In the genomic region with DNA sequence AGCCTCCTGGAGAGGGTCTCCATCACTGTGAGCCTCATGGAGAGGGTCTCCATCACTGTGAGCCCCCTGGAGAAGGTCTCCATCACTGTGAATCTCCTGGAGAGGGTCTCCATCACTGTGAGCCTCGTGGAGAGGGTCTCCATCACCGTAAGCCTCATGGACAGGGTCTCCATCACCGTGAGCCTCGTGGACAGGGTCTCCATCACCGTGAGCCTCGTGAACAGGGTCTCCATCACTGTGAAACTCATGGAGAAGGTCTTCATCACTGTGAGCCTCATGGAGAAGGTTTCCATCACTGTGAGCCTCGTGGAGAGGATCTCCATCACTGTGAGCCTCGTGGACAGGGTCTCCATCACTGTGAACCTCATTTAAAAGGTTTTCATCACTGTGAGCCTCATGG, we compare ENCODE assay signal across 36 cellular contexts.
"Had no signal": no experiment of that assay in that cellular context is flagged by ENCODE, and none has a peak within 500 bp of the region (broad histone marks: within the 10 kb centered on the region; RNA-seq: fewer than 3 reads in every experiment).

No MANE protein-coding gene starts in this region.

- ATAC-seq: activated CD8-positive, alpha-beta memory T cell treated with anti-CD3 and anti-CD28 coated beads, Interleukin-2, amount 10 ng/mL, durations not matched to agents 7 days and 5 days; activated CD8-positive, alpha-beta T cell treated with anti-CD3 and anti-CD28 coated beads for 36 hours; activated naive CD4-positive, alpha-beta T cell treated with anti-CD3 and anti-CD28 coated beads, Interleukin-2, amount 50 U/mL, for 72 hours; activated T-cell treated with anti-CD3 and anti-CD28 coated beads, Interleukin-2, amount 50 U/mL, for 4 hours; activated T-cell treated with anti-CD3 and anti-CD28 coated beads, Interleukin-2, amount 50 U/mL, for 72 hours; activated T-helper 17 cell treated with anti-CD3 and anti-CD28 coated beads, Interleukin-2, amount 50 U/mL, for 72 hours; body of pancreas had no signal

- H3K9me3 Mint-ChIP-seq: activated CD8-positive, alpha-beta T cell treated with anti-CD3 and anti-CD28 coated beads for 36 hours; activated naive CD8-positive, alpha-beta T cell treated with anti-CD3 and anti-CD28 coated beads for 36 hours had no signal

- H3K4me3 ChIP-seq: adrenal gland, body of pancreas, breast epithelium had no signal

- DNase-seq: activated B cell treated with CpG ODN at 0.5 μM for 24 hours; activated CD4-positive, alpha-beta memory T cell treated with anti-CD3 and anti-CD28 coated beads for 36 hours; activated CD4-positive, alpha-beta T cell treated with anti-CD3 and anti-CD28 coated beads for 4 hours; activated CD4-positive, alpha-beta T cell treated with anti-CD3 and anti-CD28 coated beads, Interleukin-2, amount 10 ng/mL, durations not matched to agents 24 days and 14 days; activated CD4-positive, alpha-beta T cell treated with anti-CD3 and anti-CD28 coated beads, Interleukin-2, amount 50 U/mL, for 1 hour; activated CD4-positive, alpha-beta T cell treated with anti-CD3 and anti-CD28 coated beads, Interleukin-2, amount 50 U/mL, for 4 hours; activated CD4-positive, CD25-positive, alpha-beta regulatory T cell treated with anti-CD3 and anti-CD28 coated beads, Interleukin-2, amount 50 U/mL, for 72 hours; activated CD8-positive, alpha-beta memory T cell treated with anti-CD3 and anti-CD28 coated beads, Interleukin-2, amount 10 ng/mL, durations not matched to agents 7 days and 5 days; activated CD8-positive, alpha-beta T cell treated with anti-CD3 and anti-CD28 coated beads for 36 hours; activated effector memory CD4-positive, alpha-beta T cell treated with anti-CD3 and anti-CD28 coated beads, Interleukin-2, amount 50 U/mL, for 16 hours; activated gamma-delta T cell treated with Interleukin-2 at 50 U/mL for 16 hours; activated naive CD4-positive, alpha-beta T cell; activated naive CD4-positive, alpha-beta T cell treated with anti-CD3 and anti-CD28 coated beads for 36 hours; activated naive CD4-positive, alpha-beta T cell treated with anti-CD3 and anti-CD28 coated beads, Interleukin-2, amount 50 U/mL, for 16 hours; activated naive CD8-positive, alpha-beta T cell treated with anti-CD3 and anti-CD28 coated beads for 36 hours; activated T-cell treated with anti-CD3 and anti-CD28 coated beads for 4 hours; activated T-cell treated with anti-CD3 and anti-CD28 coated beads, Interleukin-2, amount 50 U/mL, for 1 hour; activated T-cell treated with anti-CD3 and anti-CD28 coated beads, Interleukin-2, amount 50 U/mL, for 4 hours; activated T-cell treated with anti-CD3 and anti-CD28 coated beads, Interleukin-2, amount 50 U/mL, for 72 hours; adrenal gland; amniotic stem cell; aorta; body of pancreas; brain microvascular endothelial cell; central memory CD4-positive, alpha-beta T cell; SW 1271; T-helper 1 cell; T-helper 2 cell; T-helper 9 cell had no signal

- H3K27me3 ChIP-seq: adrenal gland, body of pancreas, brain microvascular endothelial cell had no signal

- H3K4me3 Mint-ChIP-seq: activated B cell treated with CpG ODN at 0.5 μM for 24 hours; activated CD4-positive, alpha-beta memory T cell treated with anti-CD3 and anti-CD28 coated beads for 36 hours; activated CD4-positive, alpha-beta T cell treated with anti-CD3 and anti-CD28 coated beads, Interleukin-2, amount 10 ng/mL, durations not matched to agents 24 days and 14 days; activated CD8-positive, alpha-beta memory T cell treated with anti-CD3 and anti-CD28 coated beads, Interleukin-2, amount 10 ng/mL, durations not matched to agents 7 days and 5 days; activated CD8-positive, alpha-beta T cell treated with anti-CD3 and anti-CD28 coated beads for 36 hours; activated naive CD4-positive, alpha-beta T cell treated with anti-CD3 and anti-CD28 coated beads for 36 hours; activated naive CD8-positive, alpha-beta T cell treated with anti-CD3 and anti-CD28 coated beads for 36 hours; activated T-cell treated with anti-CD3 and anti-CD28 coated beads, Interleukin-2, amount 50 U/mL, for 4 hours; activated T-cell treated with anti-CD3 and anti-CD28 coated beads, Interleukin-2, amount 50 U/mL, for 72 hours; activated T-helper 1 cell treated with anti-CD3 and anti-CD28 coated beads, Interleukin-12 subunit alpha, Interleukin-12 subunit beta, Interleukin-2, Interleukin-4 antibody, amounts not matched to agents 30 ng/mL and 10 ng/mL and 1 ng/mL, durations not matched to agents 14 hours and 24 hours and 36 hours; activated T-helper 17 cell treated with anti-CD3 and anti-CD28 coated beads, Interleukin-2, amount 50 U/mL, for 72 hours; T-helper 1 cell treated with Interleukin-12 subunit alpha and Interleukin-12 subunit beta and Interleukin-4 antibody, amounts not matched to agents 30 μg/mL and 1 μg/mL, for 36 hours; T-helper 2 cell treated with Interferon-gamma antibody and Interleukin-4, amounts not matched to agents 5 μg/mL and 100 μg/mL, for 36 hours had no signal

- H3K27ac Mint-ChIP-seq: activated B cell treated with CpG ODN at 0.5 μM for 24 hours; activated CD4-positive, alpha-beta memory T cell treated with anti-CD3 and anti-CD28 coated beads for 36 hours; activated CD4-positive, alpha-beta T cell treated with anti-CD3 and anti-CD28 coated beads, Interleukin-2, amount 10 ng/mL, durations not matched to agents 24 days and 14 days; activated CD8-positive, alpha-beta memory T cell treated with anti-CD3 and anti-CD28 coated beads, Interleukin-2, amount 10 ng/mL, durations not matched to agents 7 days and 5 days; activated CD8-positive, alpha-beta T cell treated with anti-CD3 and anti-CD28 coated beads for 36 hours; activated naive CD4-positive, alpha-beta T cell treated with anti-CD3 and anti-CD28 coated beads for 36 hours; activated naive CD4-positive, alpha-beta T cell treated with anti-CD3 and anti-CD28 coated beads, Interleukin-2, amount 50 U/mL, for 72 hours; activated naive CD8-positive, alpha-beta T cell treated with anti-CD3 and anti-CD28 coated beads for 36 hours; activated T-cell treated with anti-CD3 and anti-CD28 coated beads, Interleukin-2, amount 50 U/mL, for 72 hours; activated T-helper 1 cell treated with anti-CD3 and anti-CD28 coated beads, Interleukin-12 subunit alpha, Interleukin-12 subunit beta, Interleukin-2, Interleukin-4 antibody, amounts not matched to agents 30 ng/mL and 10 ng/mL and 1 ng/mL, durations not matched to agents 14 hours and 24 hours and 36 hours; activated T-helper 17 cell treated with anti-CD3 and anti-CD28 coated beads, Interleukin-2, amount 50 U/mL, for 72 hours; T-helper 1 cell treated with Interleukin-12 subunit alpha and Interleukin-12 subunit beta and Interleukin-4 antibody, amounts not matched to agents 30 μg/mL and 1 μg/mL, for 36 hours; T-helper 2 cell treated with Interferon-gamma antibody and Interleukin-4, amounts not matched to agents 5 μg/mL and 100 μg/mL, for 36 hours had no signal

- H3K27ac ChIP-seq: adrenal gland, body of pancreas, brain microvascular endothelial cell, breast epithelium, VCaP had no signal

- H3K4me1 ChIP-seq: adrenal gland, body of pancreas, breast epithelium had no signal

- H3K9me3 ChIP-seq: adrenal gland, body of pancreas had no signal

- H3K27me3 Mint-ChIP-seq: activated CD4-positive, alpha-beta T cell treated with anti-CD3 and anti-CD28 coated beads, Interleukin-2, amount 10 ng/mL, durations not matched to agents 24 days and 14 days had no signal

- H3K4me1 Mint-ChIP-seq: activated CD4-positive, alpha-beta T cell treated with anti-CD3 and anti-CD28 coated beads, Interleukin-2, amount 10 ng/mL, durations not matched to agents 24 days and 14 days; activated CD8-positive, alpha-beta memory T cell treated with anti-CD3 and anti-CD28 coated beads, Interleukin-2, amount 10 ng/mL, durations not matched to agents 7 days and 5 days; activated naive CD8-positive, alpha-beta T cell treated with anti-CD3 and anti-CD28 coated beads for 36 hours; activated T-helper 17 cell treated with anti-CD3 and anti-CD28 coated beads, Interleukin-2, amount 50 U/mL, for 72 hours had no signal

- H3K36me3 ChIP-seq: adrenal gland, brain microvascular endothelial cell, breast epithelium had no signal

- H3K36me3 Mint-ChIP-seq: activated CD4-positive, alpha-beta memory T cell treated with anti-CD3 and anti-CD28 coated beads for 36 hours; activated CD8-positive, alpha-beta memory T cell treated with anti-CD3 and anti-CD28 coated beads, Interleukin-2, amount 10 ng/mL, durations not matched to agents 7 days and 5 days; activated naive CD8-positive, alpha-beta T cell treated with anti-CD3 and anti-CD28 coated beads for 36 hours had no signal
